ENCODE assay signal across 1 cellular context in the genomic region with DNA sequence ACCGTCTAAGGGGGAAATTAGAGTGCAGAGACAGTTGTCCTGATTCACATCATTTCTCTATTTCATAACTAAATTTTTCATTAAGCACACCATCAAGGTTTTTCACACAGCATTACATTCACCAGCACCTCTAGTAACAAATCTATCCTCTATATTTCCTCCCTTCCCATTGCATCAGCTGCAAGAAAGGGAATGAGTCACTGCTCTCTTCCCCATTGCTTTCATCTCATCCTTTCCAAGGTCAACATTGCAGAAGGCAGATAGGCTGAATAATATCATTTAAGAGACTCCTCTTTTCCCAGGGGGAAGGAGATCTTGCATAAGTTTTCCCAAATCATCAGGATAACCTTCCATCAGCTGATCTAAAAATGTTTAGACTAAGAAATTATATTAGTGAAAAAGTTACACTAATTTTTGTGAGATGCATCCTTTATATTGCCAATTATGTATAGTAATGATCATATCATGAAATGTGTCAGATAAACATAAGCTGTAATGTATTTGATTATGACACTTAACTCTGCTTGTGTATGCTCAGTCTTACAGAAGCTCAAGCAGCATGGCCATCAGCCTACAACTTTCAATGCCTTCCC.
TF ChIP-seq lines count a peak whose summit lies in the region.

No MANE protein-coding gene starts in this region.

TF ChIP-seq in HepG2, 621 proteins besides CTCF, POLR2A, EP300 and RAD21 (continued from another document and continues in another):
- TF ChIP-seq, protein P1, sequence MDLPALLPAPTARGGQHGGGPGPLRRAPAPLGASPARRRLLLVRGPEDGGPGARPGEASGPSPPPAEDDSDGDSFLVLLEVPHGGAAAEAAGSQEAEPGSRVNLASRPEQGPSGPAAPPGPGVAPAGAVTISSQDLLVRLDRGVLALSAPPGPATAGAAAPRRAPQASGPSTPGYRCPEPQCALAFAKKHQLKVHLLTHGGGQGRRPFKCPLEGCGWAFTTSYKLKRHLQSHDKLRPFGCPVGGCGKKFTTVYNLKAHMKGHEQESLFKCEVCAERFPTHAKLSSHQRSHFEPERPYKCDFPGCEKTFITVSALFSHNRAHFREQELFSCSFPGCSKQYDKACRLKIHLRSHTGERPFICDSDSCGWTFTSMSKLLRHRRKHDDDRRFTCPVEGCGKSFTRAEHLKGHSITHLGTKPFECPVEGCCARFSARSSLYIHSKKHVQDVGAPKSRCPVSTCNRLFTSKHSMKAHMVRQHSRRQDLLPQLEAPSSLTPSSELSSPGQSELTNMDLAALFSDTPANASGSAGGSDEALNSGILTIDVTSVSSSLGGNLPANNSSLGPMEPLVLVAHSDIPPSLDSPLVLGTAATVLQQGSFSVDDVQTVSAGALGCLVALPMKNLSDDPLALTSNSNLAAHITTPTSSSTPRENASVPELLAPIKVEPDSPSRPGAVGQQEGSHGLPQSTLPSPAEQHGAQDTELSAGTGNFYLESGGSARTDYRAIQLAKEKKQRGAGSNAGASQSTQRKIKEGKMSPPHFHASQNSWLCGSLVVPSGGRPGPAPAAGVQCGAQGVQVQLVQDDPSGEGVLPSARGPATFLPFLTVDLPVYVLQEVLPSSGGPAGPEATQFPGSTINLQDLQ (CRISPR knock-in tag; IDR thresholded peaks at IDR 0.05): no peak
- TF ChIP-seq GATAD1 (CRISPR knock-in tag; IDR thresholded peaks at IDR 0.05): peak; percentile 57
- no peak for TF ChIP-seq ZNF598 (CRISPR knock-in tag; IDR thresholded peaks at IDR 0.05; ENCODE audit: borderline replicate concordance)
- TF ChIP-seq XRCC5 (optimal IDR thresholded peaks at IDR 0.05; ENCODE audit: low read length): no peak
- peak; percentile 93 for TF ChIP-seq JUND (CRISPR knock-in tag; IDR thresholded peaks at IDR 0.05)
- TF ChIP-seq, protein P2, sequence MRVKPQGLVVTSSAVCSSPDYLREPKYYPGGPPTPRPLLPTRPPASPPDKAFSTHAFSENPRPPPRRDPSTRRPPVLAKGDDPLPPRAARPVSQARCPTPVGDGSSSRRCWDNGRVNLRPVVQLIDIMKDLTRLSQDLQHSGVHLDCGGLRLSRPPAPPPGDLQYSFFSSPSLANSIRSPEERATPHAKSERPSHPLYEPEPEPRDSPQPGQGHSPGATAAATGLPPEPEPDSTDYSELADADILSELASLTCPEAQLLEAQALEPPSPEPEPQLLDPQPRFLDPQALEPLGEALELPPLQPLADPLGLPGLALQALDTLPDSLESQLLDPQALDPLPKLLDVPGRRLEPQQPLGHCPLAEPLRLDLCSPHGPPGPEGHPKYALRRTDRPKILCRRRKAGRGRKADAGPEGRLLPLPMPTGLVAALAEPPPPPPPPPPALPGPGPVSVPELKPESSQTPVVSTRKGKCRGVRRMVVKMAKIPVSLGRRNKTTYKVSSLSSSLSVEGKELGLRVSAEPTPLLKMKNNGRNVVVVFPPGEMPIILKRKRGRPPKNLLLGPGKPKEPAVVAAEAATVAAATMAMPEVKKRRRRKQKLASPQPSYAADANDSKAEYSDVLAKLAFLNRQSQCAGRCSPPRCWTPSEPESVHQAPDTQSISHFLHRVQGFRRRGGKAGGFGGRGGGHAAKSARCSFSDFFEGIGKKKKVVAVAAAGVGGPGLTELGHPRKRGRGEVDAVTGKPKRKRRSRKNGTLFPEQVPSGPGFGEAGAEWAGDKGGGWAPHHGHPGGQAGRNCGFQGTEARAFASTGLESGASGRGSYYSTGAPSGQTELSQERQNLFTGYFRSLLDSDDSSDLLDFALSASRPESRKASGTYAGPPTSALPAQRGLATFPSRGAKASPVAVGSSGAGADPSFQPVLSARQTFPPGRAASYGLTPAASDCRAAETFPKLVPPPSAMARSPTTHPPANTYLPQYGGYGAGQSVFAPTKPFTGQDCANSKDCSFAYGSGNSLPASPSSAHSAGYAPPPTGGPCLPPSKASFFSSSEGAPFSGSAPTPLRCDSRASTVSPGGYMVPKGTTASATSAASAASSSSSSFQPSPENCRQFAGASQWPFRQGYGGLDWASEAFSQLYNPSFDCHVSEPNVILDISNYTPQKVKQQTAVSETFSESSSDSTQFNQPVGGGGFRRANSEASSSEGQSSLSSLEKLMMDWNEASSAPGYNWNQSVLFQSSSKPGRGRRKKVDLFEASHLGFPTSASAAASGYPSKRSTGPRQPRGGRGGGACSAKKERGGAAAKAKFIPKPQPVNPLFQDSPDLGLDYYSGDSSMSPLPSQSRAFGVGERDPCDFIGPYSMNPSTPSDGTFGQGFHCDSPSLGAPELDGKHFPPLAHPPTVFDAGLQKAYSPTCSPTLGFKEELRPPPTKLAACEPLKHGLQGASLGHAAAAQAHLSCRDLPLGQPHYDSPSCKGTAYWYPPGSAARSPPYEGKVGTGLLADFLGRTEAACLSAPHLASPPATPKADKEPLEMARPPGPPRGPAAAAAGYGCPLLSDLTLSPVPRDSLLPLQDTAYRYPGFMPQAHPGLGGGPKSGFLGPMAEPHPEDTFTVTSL (CRISPR knock-in tag; IDR thresholded peaks at IDR 0.05; ENCODE audit: borderline replicate concordance): 0 out of 2 replicates have a peak, but pooled peaks have one; percentile 41
- TF ChIP-seq MAFG (CRISPR knock-in tag; IDR thresholded peaks at IDR 0.05): no peak
- no peak for TF ChIP-seq HNRNPK (IDR thresholded peaks at IDR 0.05; ENCODE audit: low read depth, low read length, poor library complexity, severe bottlenecking)
- TF ChIP-seq, protein P3, sequence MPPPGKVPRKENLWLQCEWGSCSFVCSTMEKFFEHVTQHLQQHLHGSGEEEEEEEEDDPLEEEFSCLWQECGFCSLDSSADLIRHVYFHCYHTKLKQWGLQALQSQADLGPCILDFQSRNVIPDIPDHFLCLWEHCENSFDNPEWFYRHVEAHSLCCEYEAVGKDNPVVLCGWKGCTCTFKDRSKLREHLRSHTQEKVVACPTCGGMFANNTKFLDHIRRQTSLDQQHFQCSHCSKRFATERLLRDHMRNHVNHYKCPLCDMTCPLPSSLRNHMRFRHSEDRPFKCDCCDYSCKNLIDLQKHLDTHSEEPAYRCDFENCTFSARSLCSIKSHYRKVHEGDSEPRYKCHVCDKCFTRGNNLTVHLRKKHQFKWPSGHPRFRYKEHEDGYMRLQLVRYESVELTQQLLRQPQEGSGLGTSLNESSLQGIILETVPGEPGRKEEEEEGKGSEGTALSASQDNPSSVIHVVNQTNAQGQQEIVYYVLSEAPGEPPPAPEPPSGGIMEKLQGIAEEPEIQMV (CRISPR knock-in tag; IDR thresholded peaks at IDR 0.05; ENCODE audit: low read depth): no peak
- TF ChIP-seq FOXK1 (CRISPR knock-in tag; IDR thresholded peaks at IDR 0.05; ENCODE audit: borderline replicate concordance, low read depth): peak; percentile 49; the same call in 1 of the 2 replicates
- 0 out of 2 replicates have a peak, but pooled peaks have one; percentile 34 for TF ChIP-seq MIXL1 (CRISPR knock-in tag; IDR thresholded peaks at IDR 0.05)
- TF ChIP-seq ZNF343 (CRISPR knock-in tag; IDR thresholded peaks at IDR 0.05): no peak
- TF ChIP-seq KAT8 (CRISPR knock-in tag; IDR thresholded peaks at IDR 0.05): 0 out of 2 replicates have a peak, but pooled peaks have one; percentile 22
- TF ChIP-seq TARDBP (CRISPR knock-in tag; IDR thresholded peaks at IDR 0.05): no peak
- no peak for TF ChIP-seq ZNF34 (CRISPR knock-in tag; IDR thresholded peaks at IDR 0.05; ENCODE audit: borderline replicate concordance)
- no peak for TF ChIP-seq JUN (CRISPR knock-in tag; IDR thresholded peaks at IDR 0.05)
- TF ChIP-seq SRY (CRISPR knock-in tag; IDR thresholded peaks at IDR 0.05): no peak
- TF ChIP-seq, protein P4, sequence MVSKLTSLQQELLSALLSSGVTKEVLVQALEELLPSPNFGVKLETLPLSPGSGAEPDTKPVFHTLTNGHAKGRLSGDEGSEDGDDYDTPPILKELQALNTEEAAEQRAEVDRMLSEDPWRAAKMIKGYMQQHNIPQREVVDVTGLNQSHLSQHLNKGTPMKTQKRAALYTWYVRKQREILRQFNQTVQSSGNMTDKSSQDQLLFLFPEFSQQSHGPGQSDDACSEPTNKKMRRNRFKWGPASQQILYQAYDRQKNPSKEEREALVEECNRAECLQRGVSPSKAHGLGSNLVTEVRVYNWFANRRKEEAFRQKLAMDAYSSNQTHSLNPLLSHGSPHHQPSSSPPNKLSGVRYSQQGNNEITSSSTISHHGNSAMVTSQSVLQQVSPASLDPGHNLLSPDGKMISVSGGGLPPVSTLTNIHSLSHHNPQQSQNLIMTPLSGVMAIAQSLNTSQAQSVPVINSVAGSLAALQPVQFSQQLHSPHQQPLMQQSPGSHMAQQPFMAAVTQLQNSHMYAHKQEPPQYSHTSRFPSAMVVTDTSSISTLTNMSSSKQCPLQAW (CRISPR knock-in tag; IDR thresholded peaks at IDR 0.05): no peak
- TF ChIP-seq SAP130 (CRISPR knock-in tag; IDR thresholded peaks at IDR 0.05; ENCODE audit: low read depth): peak; percentile 80
- TF ChIP-seq, protein P5, sequence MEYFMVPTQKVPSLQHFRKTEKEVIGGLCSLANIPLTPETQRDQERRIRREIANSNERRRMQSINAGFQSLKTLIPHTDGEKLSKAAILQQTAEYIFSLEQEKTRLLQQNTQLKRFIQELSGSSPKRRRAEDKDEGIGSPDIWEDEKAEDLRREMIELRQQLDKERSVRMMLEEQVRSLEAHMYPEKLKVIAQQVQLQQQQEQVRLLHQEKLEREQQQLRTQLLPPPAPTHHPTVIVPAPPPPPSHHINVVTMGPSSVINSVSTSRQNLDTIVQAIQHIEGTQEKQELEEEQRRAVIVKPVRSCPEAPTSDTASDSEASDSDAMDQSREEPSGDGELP (IDR thresholded peaks at IDR 0.05; ENCODE audit: borderline replicate concordance, low read depth): peak; percentile 71; the same call in 1 of the 2 replicates
- TF ChIP-seq DNMT1 (CRISPR knock-in tag; IDR thresholded peaks at IDR 0.05): no peak
- TF ChIP-seq RBFOX2 (IDR thresholded peaks at IDR 0.05; ENCODE audit: low read depth, low read length): peak; percentile 39; the same call in 1 of the 2 replicates
- TF ChIP-seq ZNF883 (CRISPR knock-in tag; IDR thresholded peaks at IDR 0.05; ENCODE audit: not compliant biosample characterization): no peak
- no peak for TF ChIP-seq HOXA3 (CRISPR knock-in tag; IDR thresholded peaks at IDR 0.05)
- no peak for TF ChIP-seq CHD4 (IDR thresholded peaks at IDR 0.05; ENCODE audit: borderline replicate concordance, low read length)
- no peak for TF ChIP-seq ZNF230 (CRISPR knock-in tag; IDR thresholded peaks at IDR 0.05)
- TF ChIP-seq, protein P6, sequence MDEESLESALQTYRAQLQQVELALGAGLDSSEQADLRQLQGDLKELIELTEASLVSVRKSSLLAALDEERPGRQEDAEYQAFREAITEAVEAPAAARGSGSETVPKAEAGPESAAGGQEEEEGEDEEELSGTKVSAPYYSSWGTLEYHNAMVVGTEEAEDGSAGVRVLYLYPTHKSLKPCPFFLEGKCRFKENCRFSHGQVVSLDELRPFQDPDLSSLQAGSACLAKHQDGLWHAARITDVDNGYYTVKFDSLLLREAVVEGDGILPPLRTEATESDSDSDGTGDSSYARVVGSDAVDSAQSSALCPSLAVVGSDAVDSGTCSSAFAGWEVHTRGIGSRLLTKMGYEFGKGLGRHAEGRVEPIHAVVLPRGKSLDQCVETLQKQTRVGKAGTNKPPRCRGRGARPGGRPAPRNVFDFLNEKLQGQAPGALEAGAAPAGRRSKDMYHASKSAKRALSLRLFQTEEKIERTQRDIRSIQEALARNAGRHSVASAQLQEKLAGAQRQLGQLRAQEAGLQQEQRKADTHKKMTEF (CRISPR knock-in tag; IDR thresholded peaks at IDR 0.05): peak; percentile 26; the same call in 1 of the 2 replicates
- TF ChIP-seq NR2F6 (IDR thresholded peaks at IDR 0.05): no peak
- TF ChIP-seq NR2F6 (CRISPR knock-in tag; IDR thresholded peaks at IDR 0.05): peak; percentile 36; the same call in 1 of the 2 replicates
- no peak for TF ChIP-seq SP5 (CRISPR knock-in tag; IDR thresholded peaks at IDR 0.05; ENCODE audit: borderline replicate concordance, low read depth)
- TF ChIP-seq MED1 (CRISPR knock-in tag; IDR thresholded peaks at IDR 0.05): peak; percentile 59
- no peak for TF ChIP-seq ZMYM2 (CRISPR knock-in tag; IDR thresholded peaks at IDR 0.05)
- TF ChIP-seq KLF16 (CRISPR knock-in tag; IDR thresholded peaks at IDR 0.05): peak in 1 of 2 experiments; percentile 84; a peak in 2 of 4 replicates
- no peak for TF ChIP-seq HNRNPH1 (optimal IDR thresholded peaks at IDR 0.05; ENCODE audit: low read depth, low read length)
- TF ChIP-seq ZBTB20 (CRISPR knock-in tag; IDR thresholded peaks at IDR 0.05; ENCODE audit: borderline replicate concordance, low read depth): 0 out of 2 replicates have a peak, but pooled peaks have one; percentile 25
- no peak for TF ChIP-seq ZNF629 (CRISPR knock-in tag; conservative IDR thresholded peaks at IDR 0.05)
- TF ChIP-seq, protein P7, sequence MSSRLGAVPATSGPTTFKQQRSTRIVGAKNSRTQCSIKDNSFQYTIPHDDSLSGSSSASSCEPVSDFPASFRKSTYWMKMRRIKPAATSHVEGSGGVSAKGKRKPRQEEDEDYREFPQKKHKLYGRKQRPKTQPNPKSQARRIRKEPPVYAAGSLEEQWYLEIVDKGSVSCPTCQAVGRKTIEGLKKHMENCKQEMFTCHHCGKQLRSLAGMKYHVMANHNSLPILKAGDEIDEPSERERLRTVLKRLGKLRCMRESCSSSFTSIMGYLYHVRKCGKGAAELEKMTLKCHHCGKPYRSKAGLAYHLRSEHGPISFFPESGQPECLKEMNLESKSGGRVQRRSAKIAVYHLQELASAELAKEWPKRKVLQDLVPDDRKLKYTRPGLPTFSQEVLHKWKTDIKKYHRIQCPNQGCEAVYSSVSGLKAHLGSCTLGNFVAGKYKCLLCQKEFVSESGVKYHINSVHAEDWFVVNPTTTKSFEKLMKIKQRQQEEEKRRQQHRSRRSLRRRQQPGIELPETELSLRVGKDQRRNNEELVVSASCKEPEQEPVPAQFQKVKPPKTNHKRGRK (CRISPR knock-in tag; IDR thresholded peaks at IDR 0.05): no peak
- TF ChIP-seq FOXJ3 (CRISPR knock-in tag; IDR thresholded peaks at IDR 0.05; ENCODE audit: borderline replicate concordance): 0 out of 2 replicates have a peak, but pooled peaks have one; percentile 20
- no peak for TF ChIP-seq NR3C1 (CRISPR knock-in tag; IDR thresholded peaks at IDR 0.05)
- TF ChIP-seq RARG (CRISPR knock-in tag; IDR thresholded peaks at IDR 0.05; ENCODE audit: low read depth): no peak
- TF ChIP-seq IRF2 (CRISPR knock-in tag; IDR thresholded peaks at IDR 0.05): 0 out of 2 replicates have a peak, but pooled peaks have one; percentile 38
